ENCODE assay signal across 9 cellular contexts in the genomic region with DNA sequence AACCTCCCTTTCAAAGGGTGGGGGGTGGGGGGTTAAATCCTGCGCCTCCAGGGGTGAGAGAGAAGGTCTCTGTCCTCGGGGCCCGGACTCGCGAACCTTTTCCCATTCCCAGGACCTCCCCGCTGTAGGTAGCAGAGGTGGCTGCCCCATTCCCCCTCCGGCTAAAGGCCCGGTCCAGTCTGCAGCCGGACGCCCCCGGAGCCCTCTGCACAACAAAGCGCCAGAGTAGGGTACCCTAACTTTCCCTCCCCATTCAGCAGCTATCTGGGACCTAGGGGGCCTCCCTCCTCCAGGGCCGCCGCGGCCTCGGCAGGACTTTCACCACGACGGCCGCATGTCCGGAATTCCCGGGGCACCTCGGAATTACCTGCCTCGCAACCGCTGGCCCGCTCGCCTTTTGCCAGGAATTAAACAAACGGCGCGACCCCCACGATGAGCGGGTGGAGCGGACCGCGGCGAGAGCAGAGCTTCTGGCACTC. TPM values are rescaled to one million over a fixed set of nuclear protein-coding genes. Genes with fewer than 3 reads are reported as not detected.
DNase-seq lines count a peak whose midpoint lies in the region; ATAC-seq, FAIRE-seq and TF ChIP-seq lines count a peak whose summit lies in the region.
"Had no signal": no experiment of that assay in that cellular context is flagged by ENCODE, and none has a peak within 500 bp of the region (broad histone marks: within the 10 kb centered on the region; RNA-seq: fewer than 3 reads in every experiment).

No MANE protein-coding gene starts in this region.

- no peaks in the 10 kb centered on the region for H3K27me3 Mint-ChIP-seq in stimulated activated memory B cell treated with anti-CD40 and anti-IgM and Interleukin-4, amounts not matched to agents 10 μg/mL and 1 μg/mL and 100 μg/mL, for 72 hours

- peak overlapping the region; percentile 74 for H3K4me3 ChIP-seq in MG63
- H3K4me3 ChIP-seq in astrocyte of the spinal cord (ENCODE audit: low read depth, low read length), result peak overlapping the region; percentile 93

- no peak for TF ChIP-seq CTCF in astrocyte of the spinal cord (IDR thresholded peaks at IDR 0.05; ENCODE audit: low read depth, low read length)

- in situ Hi-C loops in astrocyte of the spinal cord (cut with HindIII; ENCODE audit: low sequenced_read_pairs), result no loop called here

- FAIRE-seq in GM19239 (lab: Jason Lieb, UNC), result no peak
- FAIRE-seq: TTC549 had no signal

- no peak for ATAC-seq in stimulated activated memory B cell treated with anti-CD40 and anti-IgM and Interleukin-4, amounts not matched to agents 10 μg/mL and 1 μg/mL and 100 μg/mL, for 72 hours

- no peaks in the 10 kb centered on the region for H3K27me3 ChIP-seq in MG63

- H3K9me3 ChIP-seq in MG63, result no peaks in the 10 kb centered on the region

- no peaks in the 10 kb centered on the region for H3K9me3 Mint-ChIP-seq in stimulated activated memory B cell treated with anti-CD40 and anti-IgM and Interleukin-4, amounts not matched to agents 10 μg/mL and 1 μg/mL and 100 μg/mL, for 72 hours

- H3K36me3 Mint-ChIP-seq in stimulated activated memory B cell treated with anti-CD40 and anti-IgM and Interleukin-4, amounts not matched to agents 10 μg/mL and 1 μg/mL and 100 μg/mL, for 72 hours, result no peaks in the 10 kb centered on the region

- H3K36me3 ChIP-seq in MG63, result peaks cover 27% of the 10 kb centered on the region

- DNase-seq in GM03348 (ENCODE audit: low spot score) (peak; percentile 35), MG63 (peak; percentile 6), astrocyte of the spinal cord (ENCODE audit: low read depth, low spot score) (no peak), iPS-NIHi7 (ENCODE audit: extremely low spot score) (peak; percentile 28), NCI-H526 treated with DMSO at 0.1 percent for 48 hours (lab: John Stamatoyannopoulos, UW) (no peak), GM19239 (ENCODE audit: insufficient read length, low spot score) (no peak), SIG-M5 (lab: John Stamatoyannopoulos, UW) (no peak)

- H3K4me1 Mint-ChIP-seq in stimulated activated memory B cell treated with anti-CD40 and anti-IgM and Interleukin-4, amounts not matched to agents 10 μg/mL and 1 μg/mL and 100 μg/mL, for 72 hours, result peaks cover 28% of the 10 kb centered on the region

- H3K27ac Mint-ChIP-seq in stimulated activated memory B cell treated with anti-CD40 and anti-IgM and Interleukin-4, amounts not matched to agents 10 μg/mL and 1 μg/mL and 100 μg/mL, for 72 hours, result peak overlapping the region; percentile 81

- peak overlapping the region; percentile 83 for H3K4me3 Mint-ChIP-seq in stimulated activated memory B cell treated with anti-CD40 and anti-IgM and Interleukin-4, amounts not matched to agents 10 μg/mL and 1 μg/mL and 100 μg/mL, for 72 hours

RNA-seq across cellular contexts. Expression of a gene that starts 1.7 kb away (rescaled TPM):
- 30.7 and 38.1 TPM in 2 replicates for total RNA-seq in MG63 (2014; rRNA removed; shearing (Covaris generic); ENCODE audit: low replicate concordance)

Comparison
In these comparisons a context has a peak if more than half of its experiments do, and no peak if none do; other contexts are left out.
1. DNase-seq: peak in GM03348 (single experiment), MG63 (single experiment) and iPS-NIHi7 (single experiment); none in astrocyte of the spinal cord (single experiment), NCI-H526 treated with DMSO at 0.1 percent for 48 hours (single experiment), GM19239 (single experiment) and SIG-M5 (single experiment).